In genomic region chr11:84558085-84558905, GRCh38 we compare ENCODE assay signal across 8 cellular contexts.
A peak's percentile ranks its signal among the peaks of the same experiment; 100 is the strongest.
DNase-seq lines count a peak whose midpoint lies in the region; ATAC-seq, FAIRE-seq and TF ChIP-seq lines count a peak whose summit lies in the region.
"Had no signal": no experiment of that assay in that cellular context is flagged by ENCODE, and none has a peak within 500 bp of the region (broad histone marks: within the 10 kb centered on the region; RNA-seq: fewer than 3 reads in every experiment).

No MANE protein-coding gene starts in this region.

- H3K9me3 Mint-ChIP-seq in stimulated activated memory B cell treated with anti-CD40 and anti-IgM and Interleukin-4, amounts not matched to agents 10 μg/mL and 1 μg/mL and 100 μg/mL, for 72 hours = no peaks in the 10 kb centered on the region

- TF ChIP-seq CTCF in bronchial epithelial cell (IDR thresholded peaks at IDR 0.05; ENCODE audit: insufficient read depth, low read length, severe bottlenecking) (peak; percentile 66), liver (IDR thresholded peaks at IDR 0.05; ENCODE audit: low read depth, low read length, missing input control) (peak; percentile 86)

- ATAC-seq in HG03139 (IDR thresholded peaks at IDR 0.05; ENCODE audit: unreplicated experiment) = peak; percentile 93
- no peak for ATAC-seq in stimulated activated memory B cell treated with anti-CD40 and anti-IgM and Interleukin-4, amounts not matched to agents 10 μg/mL and 1 μg/mL and 100 μg/mL, for 72 hours

- H3K4me3 Mint-ChIP-seq in stimulated activated memory B cell treated with anti-CD40 and anti-IgM and Interleukin-4, amounts not matched to agents 10 μg/mL and 1 μg/mL and 100 μg/mL, for 72 hours = no peak overlapping the region
- H3K4me3 Mint-ChIP-seq: central memory CD8-positive, alpha-beta T cell had no signal

- H3K9ac ChIP-seq in liver (ENCODE audit: low read depth in 1 of 2, low read length in 2 of 2) = no peak overlapping the region

- H3K4me1 Mint-ChIP-seq in stimulated activated memory B cell treated with anti-CD40 and anti-IgM and Interleukin-4, amounts not matched to agents 10 μg/mL and 1 μg/mL and 100 μg/mL, for 72 hours = peaks cover 1% of the 10 kb centered on the region
- H3K4me1 Mint-ChIP-seq: central memory CD8-positive, alpha-beta T cell had no signal

- no peak overlapping the region for H3K27ac ChIP-seq in liver (ENCODE audit: low read depth in 1 of 2, low read length in 2 of 2)

- H3K4me3 ChIP-seq in bronchial epithelial cell (ENCODE audit: low read depth, low read length) = no peak overlapping the region
- no peak overlapping the region for H3K4me3 ChIP-seq in liver (ENCODE audit: low read depth in 1 of 3, low read length in 3 of 3)

- peak; percentile 87 to 89 for TF ChIP-seq RAD21 in liver (IDR thresholded peaks at IDR 0.05)

- FAIRE-seq in bronchial epithelial cell (lab: Jason Lieb, UNC) = peak; percentile 47

- H3K4me1 ChIP-seq in liver (ENCODE audit: control insufficient read depth in 4 of 4, insufficient read depth in 4 of 4, low read length in 3 of 4) = peaks cover 3 to 13% (median 10%) of the 10 kb centered on the region in 4 donors

- no peaks in the 10 kb centered on the region for H3K27me3 Mint-ChIP-seq in stimulated activated memory B cell treated with anti-CD40 and anti-IgM and Interleukin-4, amounts not matched to agents 10 μg/mL and 1 μg/mL and 100 μg/mL, for 72 hours
- H3K27me3 Mint-ChIP-seq: central memory CD8-positive, alpha-beta T cell had no signal

- H3K27me3 ChIP-seq in bronchial epithelial cell (ENCODE audit: control insufficient read depth, insufficient read depth, low read length) = no peaks in the 10 kb centered on the region
- no peaks in the 10 kb centered on the region for H3K27me3 ChIP-seq in liver (ENCODE audit: control insufficient read depth in 4 of 4, insufficient read depth in 4 of 4, low read length in 3 of 4)

- 40% methylated on average over 5 of the region's 5 CpGs for WGBS in liver

- no peaks in the 10 kb centered on the region for H3K9me3 ChIP-seq in liver (ENCODE audit: control insufficient read depth in 4 of 4, low read length in 3 of 4)

- H3K36me3 ChIP-seq in bronchial epithelial cell (ENCODE audit: control insufficient read depth, insufficient read depth, low read length) (no peaks in the 10 kb centered on the region), liver (ENCODE audit: control insufficient read depth in 4 of 4, insufficient read depth in 3 of 4, low read depth in 1 of 4, low read length in 3 of 4) (no peaks in the 10 kb centered on the region)

- no peaks in the 10 kb centered on the region for H3K36me3 Mint-ChIP-seq in stimulated activated memory B cell treated with anti-CD40 and anti-IgM and Interleukin-4, amounts not matched to agents 10 μg/mL and 1 μg/mL and 100 μg/mL, for 72 hours

- no peak overlapping the region for H3K27ac Mint-ChIP-seq in stimulated activated memory B cell treated with anti-CD40 and anti-IgM and Interleukin-4, amounts not matched to agents 10 μg/mL and 1 μg/mL and 100 μg/mL, for 72 hours

- DNase-seq in EL = peak; percentile 36
- DNase-seq in GM19240 (ENCODE audit: insufficient read length, low spot score) = peak; percentile 6
- peak; percentile 37 for DNase-seq in NCI-H526 treated with DMSO at 0.1 percent for 48 hours (lab: John Stamatoyannopoulos, UW)
- DNase-seq in bronchial epithelial cell (ENCODE audit: low read depth) = peak; percentile 47

TF ChIP-seq in liver, 16 proteins besides CTCF, POLR2A, EP300 and RAD21:
- TF ChIP-seq, protein P1, sequence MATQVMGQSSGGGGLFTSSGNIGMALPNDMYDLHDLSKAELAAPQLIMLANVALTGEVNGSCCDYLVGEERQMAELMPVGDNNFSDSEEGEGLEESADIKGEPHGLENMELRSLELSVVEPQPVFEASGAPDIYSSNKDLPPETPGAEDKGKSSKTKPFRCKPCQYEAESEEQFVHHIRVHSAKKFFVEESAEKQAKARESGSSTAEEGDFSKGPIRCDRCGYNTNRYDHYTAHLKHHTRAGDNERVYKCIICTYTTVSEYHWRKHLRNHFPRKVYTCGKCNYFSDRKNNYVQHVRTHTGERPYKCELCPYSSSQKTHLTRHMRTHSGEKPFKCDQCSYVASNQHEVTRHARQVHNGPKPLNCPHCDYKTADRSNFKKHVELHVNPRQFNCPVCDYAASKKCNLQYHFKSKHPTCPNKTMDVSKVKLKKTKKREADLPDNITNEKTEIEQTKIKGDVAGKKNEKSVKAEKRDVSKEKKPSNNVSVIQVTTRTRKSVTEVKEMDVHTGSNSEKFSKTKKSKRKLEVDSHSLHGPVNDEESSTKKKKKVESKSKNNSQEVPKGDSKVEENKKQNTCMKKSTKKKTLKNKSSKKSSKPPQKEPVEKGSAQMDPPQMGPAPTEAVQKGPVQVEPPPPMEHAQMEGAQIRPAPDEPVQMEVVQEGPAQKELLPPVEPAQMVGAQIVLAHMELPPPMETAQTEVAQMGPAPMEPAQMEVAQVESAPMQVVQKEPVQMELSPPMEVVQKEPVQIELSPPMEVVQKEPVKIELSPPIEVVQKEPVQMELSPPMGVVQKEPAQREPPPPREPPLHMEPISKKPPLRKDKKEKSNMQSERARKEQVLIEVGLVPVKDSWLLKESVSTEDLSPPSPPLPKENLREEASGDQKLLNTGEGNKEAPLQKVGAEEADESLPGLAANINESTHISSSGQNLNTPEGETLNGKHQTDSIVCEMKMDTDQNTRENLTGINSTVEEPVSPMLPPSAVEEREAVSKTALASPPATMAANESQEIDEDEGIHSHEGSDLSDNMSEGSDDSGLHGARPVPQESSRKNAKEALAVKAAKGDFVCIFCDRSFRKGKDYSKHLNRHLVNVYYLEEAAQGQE (IDR thresholded peaks at IDR 0.05) = peak; percentile 73
- no peak for TF ChIP-seq NR2F2 (IDR thresholded peaks at IDR 0.05)
- no peak for TF ChIP-seq HNF4G (IDR thresholded peaks at IDR 0.05)
- no peak for TF ChIP-seq FOXA1 (IDR thresholded peaks at IDR 0.05)
